ENCODE assay signal across 9 cellular contexts in genomic region chr10:118458957-118459641, GRCh38.
DNase-seq lines count a peak whose midpoint lies in the region; ATAC-seq and TF ChIP-seq lines count a peak whose summit lies in the region.
"Had no signal": no experiment of that assay in that cellular context is flagged by ENCODE, and none has a peak within 500 bp of the region (broad histone marks: within the 10 kb centered on the region; RNA-seq: fewer than 3 reads in every experiment).

No MANE protein-coding gene starts in this region.

- H3K9me3 Mint-ChIP-seq in CD8-positive, alpha-beta memory T cell, result no peaks in the 10 kb centered on the region
- no peaks in the 10 kb centered on the region for H3K9me3 Mint-ChIP-seq in T-cell

- peaks cover 20 to 61% of the 10 kb centered on the region in 2 donors for H3K27me3 Mint-ChIP-seq in CD8-positive, alpha-beta memory T cell
- peaks cover 32 to 34% of the 10 kb centered on the region in 2 donors for H3K27me3 Mint-ChIP-seq in T-cell

- no peak overlapping the region for H3K27ac ChIP-seq in CD8-positive, alpha-beta memory T cell (ENCODE audit: low read depth, low read length)
- H3K27ac ChIP-seq in GM23248, result no peak overlapping the region
- H3K27ac ChIP-seq in lower lobe of right lung, result no peak overlapping the region
- H3K27ac ChIP-seq: SJSA1 had no signal

- H3K36me3 Mint-ChIP-seq in CD8-positive, alpha-beta memory T cell, result no peaks in the 10 kb centered on the region
- no peaks in the 10 kb centered on the region for H3K36me3 Mint-ChIP-seq in T-cell

- no peak for DNase-seq in CD8-positive, alpha-beta memory T cell
- DNase-seq in GM23248, result peak; percentile 24
- no peak for DNase-seq in T-cell
- DNase-seq in lower lobe of right lung, result no peak
- no peak for DNase-seq in NCI-H1694 (lab: John Stamatoyannopoulos, UW)
- DNase-seq in GM20000 (ENCODE audit: low spot score), result no peak
- DNase-seq: cortex of kidney had no signal

- H3K36me3 ChIP-seq in CD8-positive, alpha-beta memory T cell (ENCODE audit: insufficient read depth, low read length), result no peaks in the 10 kb centered on the region
- H3K36me3 ChIP-seq in GM23248 (ENCODE audit: low read depth), result no peaks in the 10 kb centered on the region
- H3K36me3 ChIP-seq in lower lobe of right lung, result no peaks in the 10 kb centered on the region
- H3K36me3 ChIP-seq: SJSA1 had no signal

- no peaks in the 10 kb centered on the region for H3F3A ChIP-seq in GM23248 (ENCODE audit: insufficient read depth)

- peak overlapping the region in 6 of 7 donors; percentile 42 to 78 (median 63) for H3K4me3 Mint-ChIP-seq in CD8-positive, alpha-beta memory T cell
- peak overlapping the region; percentile 43 to 54 (median 50) for H3K4me3 Mint-ChIP-seq in T-cell

- 49 to 52% methylated on average over 10 of the region's 10 CpGs for WGBS in GM23248 (ENCODE audit: low coverage in 1 of 2, low lambda C conversion rate in 2 of 2, missing lambda C conversion rate in 2 of 2), 2 experiments

- ATAC-seq in T-cell (replicated peaks in 1 of 4), result no peak
- peak in 1 of 2 donors; percentile 16 for ATAC-seq in lower lobe of right lung
- ATAC-seq in HG03520 (IDR thresholded peaks at IDR 0.05; ENCODE audit: unreplicated experiment), result no peak

- no peaks in the 10 kb centered on the region for H3K9me2 ChIP-seq in GM23248 (ENCODE audit: insufficient read depth)

- H2AFZ ChIP-seq in GM23248, result peak overlapping the region; percentile 72

- in situ Hi-C loops in GM23248 (cut with MboI), result no loop called here

- peak overlapping the region in 1 of 8 donors; percentile 56 for H3K27ac Mint-ChIP-seq in CD8-positive, alpha-beta memory T cell
- H3K27ac Mint-ChIP-seq in T-cell, result no peak overlapping the region

- peak overlapping the region; percentile 24 for H3K4me3 ChIP-seq in CD8-positive, alpha-beta memory T cell (ENCODE audit: low read length)
- H3K4me3 ChIP-seq in GM23248, result peak overlapping the region; percentile 56
- H3K4me3 ChIP-seq in lower lobe of right lung, result peak overlapping the region; percentile 17
- H3K4me3 ChIP-seq: SJSA1 had no signal

- no peak overlapping the region; the same call in 1 of the 2 replicates for H3K9ac ChIP-seq in GM23248

- H4K20me1 ChIP-seq in GM23248 (ENCODE audit: insufficient read depth), result no peaks in the 10 kb centered on the region

- no peaks in the 10 kb centered on the region for H3K27me3 ChIP-seq in CD8-positive, alpha-beta memory T cell (ENCODE audit: insufficient read depth, low read length, poor library complexity, severe bottlenecking)
- H3K27me3 ChIP-seq in GM23248 (replicated peaks; ENCODE audit: insufficient read depth) (no peaks in the 10 kb centered on the region), lower lobe of right lung (ENCODE audit: low read depth) (peaks cover 15% of the 10 kb centered on the region)

- no peaks in the 10 kb centered on the region for H3K79me2 ChIP-seq in GM23248 (ENCODE audit: insufficient read depth)

- CTCF ChIA-PET in CD8-positive, alpha-beta memory T cell (lab: Charles Lee), result interaction anchor here (0.6 to 3.2 kb wide), 10 partner anchors 9 to 1242 kb away, joined by 3 to 23 read pairs (median 3); no protein-coding TSS in a partner anchor
- CTCF ChIA-PET in T-cell (lab: Charles Lee), result interaction anchor here (0.6 to 2.7 kb wide), 9 partner anchors 9 to 1559 kb away, joined by 3 to 13 read pairs (median 5); no protein-coding TSS in a partner anchor

- TF ChIP-seq CTCF in lower lobe of right lung (IDR thresholded peaks at IDR 0.05) (no peak), GM20000 (IDR thresholded peaks at IDR 0.05; ENCODE audit: extremely low read depth, missing control alignments) (no peak)

- peak overlapping the region; percentile 72 for H3K4me2 ChIP-seq in GM23248 (ENCODE audit: unreplicated experiment)

- POLR2A ChIA-PET in CD8-positive, alpha-beta memory T cell (lab: Charles Lee), result no interaction called here
- POLR2A ChIA-PET in T-cell (lab: Charles Lee), result no interaction called here

- no peaks in the 10 kb centered on the region for H3K4me1 ChIP-seq in CD8-positive, alpha-beta memory T cell (ENCODE audit: insufficient read depth, low read length)
- H3K4me1 ChIP-seq in GM23248 (ENCODE audit: insufficient read depth) (no peaks in the 10 kb centered on the region), lower lobe of right lung (peaks cover 5% of the 10 kb centered on the region)
- H3K4me1 ChIP-seq: SJSA1 had no signal

- intact Hi-C loops in lower lobe of right lung (cut with DNase I), result no loop called here

- no peaks in the 10 kb centered on the region for H3K9me3 ChIP-seq in CD8-positive, alpha-beta memory T cell (ENCODE audit: low read length)
- no peaks in the 10 kb centered on the region for H3K9me3 ChIP-seq in GM23248 (ENCODE audit: low read depth)
- H3K9me3 ChIP-seq in lower lobe of right lung, result no peaks in the 10 kb centered on the region
- H3K9me3 ChIP-seq: SJSA1 had no signal

- peaks cover 6 to 8% (median 6%) of the 10 kb centered on the region in 3 donors for H3K4me1 Mint-ChIP-seq in CD8-positive, alpha-beta memory T cell
- H3K4me1 Mint-ChIP-seq in T-cell, result peaks cover 0 to 5% (median 0%) of the 10 kb centered on the region in 3 donors
